Comparison of ENCODE assay signal across 17 cellular contexts in genomic region chrX:78527818-78528217, GRCh38.
"Had no signal": no experiment of that assay in that cellular context is flagged by ENCODE, and none has a peak within 500 bp of the region (broad histone marks: within the 10 kb centered on the region; RNA-seq: fewer than 3 reads in every experiment).

No MANE protein-coding gene starts in this region.

- H3K4me1 Mint-ChIP-seq: naive B cell had no signal

- H3K27ac Mint-ChIP-seq: naive B cell; stimulated activated memory B cell treated with anti-CD40 and anti-IgM and Interleukin-4, amounts not matched to agents 10 μg/mL and 1 μg/mL and 100 μg/mL, for 72 hours had no signal

- H3K36me3 Mint-ChIP-seq: activated naive CD4-positive, alpha-beta T cell treated with anti-CD3 and anti-CD28 coated beads, Interleukin-2, amount 50 U/mL, for 24 hours; naive B cell; stimulated activated memory B cell treated with anti-CD40 and anti-IgM and Interleukin-4, amounts not matched to agents 10 μg/mL and 1 μg/mL and 100 μg/mL, for 72 hours had no signal

- H3K27ac ChIP-seq: esophagus squamous epithelium, gastroesophageal sphincter, left lung, ovary, sigmoid colon, tibial artery, uterus had no signal

- H3K4me3 Mint-ChIP-seq: activated naive CD4-positive, alpha-beta T cell treated with anti-CD3 and anti-CD28 coated beads, Interleukin-2, amount 50 U/mL, for 24 hours; naive B cell; stimulated activated memory B cell treated with anti-CD40 and anti-IgM and Interleukin-4, amounts not matched to agents 10 μg/mL and 1 μg/mL and 100 μg/mL, for 72 hours; T-helper 17 cell had no signal

- H3K27me3 Mint-ChIP-seq: activated naive CD4-positive, alpha-beta T cell treated with anti-CD3 and anti-CD28 coated beads, Interleukin-2, amount 50 U/mL, for 24 hours; naive B cell; stimulated activated memory B cell treated with anti-CD40 and anti-IgM and Interleukin-4, amounts not matched to agents 10 μg/mL and 1 μg/mL and 100 μg/mL, for 72 hours; T-helper 17 cell had no signal

- DNase-seq: activated CD4-positive, alpha-beta T cell treated with anti-CD3 and anti-CD28 coated beads, Interleukin-2, amount 50 U/mL, for 1 hour; activated effector memory CD4-positive, alpha-beta T cell treated with Interleukin-2 at 50 U/mL for 16 hours; anterior cingulate cortex; cortex of kidney; effector CD4-positive, alpha-beta T cell; esophagus squamous epithelium; kidney; left lung; naive B cell; ovary; sigmoid colon; T-helper 17 cell; tibial artery; uterus had no signal

- ATAC-seq: gastroesophageal sphincter; left lung; stimulated activated memory B cell treated with anti-CD40 and anti-IgM and Interleukin-4, amounts not matched to agents 10 μg/mL and 1 μg/mL and 100 μg/mL, for 72 hours; T-helper 17 cell had no signal

- H3K27me3 ChIP-seq: esophagus squamous epithelium, gastroesophageal sphincter, left lung, ovary, sigmoid colon, tibial artery, uterus had no signal

- H3K4me1 ChIP-seq: left lung, uterus had no signal

- H3K9me3 Mint-ChIP-seq: activated naive CD4-positive, alpha-beta T cell treated with anti-CD3 and anti-CD28 coated beads, Interleukin-2, amount 50 U/mL, for 24 hours; stimulated activated memory B cell treated with anti-CD40 and anti-IgM and Interleukin-4, amounts not matched to agents 10 μg/mL and 1 μg/mL and 100 μg/mL, for 72 hours had no signal
